In the genomic region with DNA sequence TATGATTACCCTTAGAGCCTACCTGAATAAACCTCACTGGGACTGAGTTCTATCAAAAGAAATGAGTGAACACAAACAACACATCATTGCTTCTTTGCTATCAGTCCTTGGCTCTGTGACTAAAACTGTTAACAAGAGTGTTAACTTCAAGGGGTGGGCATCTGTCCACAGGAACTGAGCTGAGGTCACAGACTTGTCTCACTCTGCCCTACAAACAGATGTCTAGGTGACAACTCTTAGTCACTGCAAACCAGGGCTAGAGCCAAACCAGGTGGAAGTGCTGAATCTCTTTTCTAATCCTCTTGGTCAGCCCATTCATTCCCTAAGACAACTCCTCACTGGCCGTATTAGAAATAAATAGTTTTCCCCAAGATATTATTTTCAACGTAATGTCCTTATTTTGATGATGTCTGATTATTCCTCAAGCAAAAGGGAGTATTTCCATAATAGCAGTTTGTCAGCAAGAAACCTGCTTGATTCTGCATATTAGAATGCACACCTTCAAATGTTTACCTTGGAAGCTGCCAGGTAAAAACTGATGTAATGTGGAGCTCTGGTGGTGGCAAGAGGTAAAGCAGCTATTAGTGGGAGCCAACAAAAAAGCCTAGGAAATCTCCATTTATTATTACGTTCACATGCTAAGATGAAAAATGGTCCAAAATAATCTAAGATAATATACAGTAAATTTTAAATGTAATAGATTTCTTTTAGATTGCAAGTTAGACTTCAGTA, we compare ENCODE assay signal across 9 cellular contexts. TPM values are rescaled to one million over a fixed set of nuclear protein-coding genes. Genes with fewer than 3 reads are reported as not detected.
DNase-seq lines count a peak whose midpoint lies in the region; ATAC-seq, FAIRE-seq and TF ChIP-seq lines count a peak whose summit lies in the region.
"Had no signal": no experiment of that assay in that cellular context is flagged by ENCODE, and none has a peak within 500 bp of the region (broad histone marks: within the 10 kb centered on the region; RNA-seq: fewer than 3 reads in every experiment).

No MANE protein-coding gene starts in this region.

- peaks cover 5% of the 10 kb centered on the region for H3K4me1 ChIP-seq in astrocyte (ENCODE audit: insufficient read depth, low read length)
- peaks cover 11% of the 10 kb centered on the region for H3K4me1 ChIP-seq in lower lobe of right lung
- H3K4me1 ChIP-seq in ovary (ENCODE audit: insufficient read depth): peaks cover 2% of the 10 kb centered on the region

- intact Hi-C loops in lower lobe of right lung (cut with DNase I): no loop called here
- intact Hi-C loops in ovary (cut with DNase I): no loop called here

- no peaks in the 10 kb centered on the region for H4K20me1 ChIP-seq in astrocyte (ENCODE audit: insufficient read depth, low read length)

- no peak for TF ChIP-seq EP300 in ovary (IDR thresholded peaks at IDR 0.05)

- H3K27ac ChIP-seq in astrocyte (ENCODE audit: low read depth, low read length) (no peak overlapping the region), lower lobe of right lung (no peak overlapping the region), ovary (no peak overlapping the region)

- no peak overlapping the region for H3K4me3 ChIP-seq in HFF-Myc (replicated peaks; ENCODE audit: low read depth, low read length)
- no peak overlapping the region for H3K4me3 ChIP-seq in astrocyte (ENCODE audit: insufficient read depth, low read depth, low read length)
- H3K4me3 ChIP-seq in lower lobe of right lung: no peak overlapping the region
- no peak overlapping the region for H3K4me3 ChIP-seq in ovary

- no peak overlapping the region for H3K4me3 Mint-ChIP-seq in astrocyte (ENCODE audit: unreplicated experiment)

- ATAC-seq in lower lobe of right lung (no peak), GM21360 (IDR thresholded peaks at IDR 0.05; ENCODE audit: unreplicated experiment) (no peak)

- WGBS in ovary, 3 donors: 64 to 70% (median 65%) methylated on average over 3 of the region's 3 CpGs

- TF ChIP-seq CTCF in HFF-Myc (IDR thresholded peaks at IDR 0.05; ENCODE audit: low read depth, low read length, missing control alignments) (peak; percentile 53), astrocyte (IDR thresholded peaks at IDR 0.05; ENCODE audit: insufficient read depth, low read depth, low read length) (peak; percentile 63), lower lobe of right lung (IDR thresholded peaks at IDR 0.05) (peak; percentile 36), ovary (IDR thresholded peaks at IDR 0.05) (no peak)

- no peak overlapping the region for H3K27ac Mint-ChIP-seq in astrocyte (ENCODE audit: unreplicated experiment)

- H3K27me3 ChIP-seq in astrocyte (ENCODE audit: insufficient read depth, low read length) (peaks cover 7% of the 10 kb centered on the region), lower lobe of right lung (ENCODE audit: low read depth) (peaks cover 42% of the 10 kb centered on the region), ovary (no peaks in the 10 kb centered on the region)

- no peak overlapping the region for H3K9ac ChIP-seq in astrocyte (ENCODE audit: low read length)

- peaks cover 3% of the 10 kb centered on the region for H3K4me1 Mint-ChIP-seq in astrocyte (ENCODE audit: low read depth, unreplicated experiment)

- H3K79me2 ChIP-seq in astrocyte (ENCODE audit: insufficient read depth, low read length): no peaks in the 10 kb centered on the region

- H3K9me3 ChIP-seq in astrocyte (ENCODE audit: insufficient read depth, low read depth, low read length) (no peaks in the 10 kb centered on the region), lower lobe of right lung (no peaks in the 10 kb centered on the region), ovary (no peaks in the 10 kb centered on the region)

- H3K9me3 Mint-ChIP-seq in astrocyte (ENCODE audit: unreplicated experiment): no peaks in the 10 kb centered on the region

- DNase-seq in DMS114 treated with DMSO at 0.1 percent for 48 hours (lab: John Stamatoyannopoulos, UW; ENCODE audit: unreplicated experiment): peak; percentile 4
- DNase-seq in HFF-Myc (ENCODE audit: extremely low read depth, low read depth): no peak
- DNase-seq in astrocyte (ENCODE audit: low read depth): no peak
- DNase-seq in lower lobe of right lung: no peak
- no peak for DNase-seq in GM03348 (ENCODE audit: low spot score)
- DNase-seq in ovary: no peak
- DNase-seq in erythroblast (lab: John Stamatoyannopoulos, UW): no peak
- DNase-seq: activated CD4-positive, alpha-beta T cell treated with anti-CD3 and anti-CD28 coated beads for 4 hours had no signal

- TF ChIP-seq POLR2A in ovary (IDR thresholded peaks at IDR 0.05) (no peak), erythroblast (IDR thresholded peaks at IDR 0.05; ENCODE audit: low read length) (no peak)

- H2AFZ ChIP-seq in astrocyte (ENCODE audit: low read depth, low read length): no peak overlapping the region

- H3K27me3 Mint-ChIP-seq in astrocyte (ENCODE audit: low read depth, unreplicated experiment): peaks cover 3% of the 10 kb centered on the region

- H3K36me3 Mint-ChIP-seq in astrocyte (ENCODE audit: low read depth, unreplicated experiment): no peaks in the 10 kb centered on the region

- H3K36me3 ChIP-seq in astrocyte (ENCODE audit: insufficient read depth, low read length) (no peaks in the 10 kb centered on the region), lower lobe of right lung (no peaks in the 10 kb centered on the region), ovary (no peaks in the 10 kb centered on the region)

- no peak overlapping the region for H3K4me2 ChIP-seq in astrocyte (ENCODE audit: low read length)

- FAIRE-seq in astrocyte (lab: Jason Lieb, UNC): no peak

RNA-seq across cellular contexts. Expression of gene COL25A1, which starts 4.0 kb away (rescaled TPM):
- total RNA-seq in astrocyte: 10.4 and 10.5 TPM in 2 replicates
- 0.35 TPM for total RNA-seq in lower lobe of right lung
- 1 to 10 TPM in 1 of 7 donors, under 1 TPM in 6; 0.25 to 3.2 (median 0.77) TPM for total RNA-seq in ovary
- polyA plus RNA-seq in ovary: 1 to 10 TPM in 1 of 2 donors, under 1 TPM in 1; 0.56 to 1.4 TPM

Comparison
In these comparisons a context has a peak if more than half of its experiments do, and no peak if none do; other contexts are left out.
1. CTCF ChIP-seq: peak in HFF-Myc (single experiment), astrocyte (single experiment) and lower lobe of right lung (single experiment); none in ovary (0 of 3).